Comparison of ENCODE assay signal across 17 cellular contexts in genomic region chr12:101928556-101928955, GRCh38.
"Had no signal": no experiment of that assay in that cellular context is flagged by ENCODE, and none has a peak within 500 bp of the region (broad histone marks: within the 10 kb centered on the region; RNA-seq: fewer than 3 reads in every experiment).

No MANE protein-coding gene starts in this region.

- ATAC-seq: esophagus mucosa; left colon; mucosa of descending colon; naive thymus-derived CD8-positive, alpha-beta T cell; psoas muscle had no signal

- H3K27ac Mint-ChIP-seq: activated naive CD8-positive, alpha-beta T cell treated with anti-CD3 and anti-CD28 coated beads for 36 hours; naive thymus-derived CD8-positive, alpha-beta T cell had no signal

- DNase-seq: activated CD4-positive, alpha-beta T cell treated with anti-CD3 and anti-CD28 coated beads, Interleukin-2, amount 50 U/mL, for 1 hour; activated gamma-delta T cell; activated naive CD8-positive, alpha-beta T cell treated with anti-CD3 and anti-CD28 coated beads for 36 hours; activated T-cell treated with anti-CD3 and anti-CD28 coated beads, Interleukin-2, amount 50 U/mL, for 1 hour; anterior cingulate cortex; dorsolateral prefrontal cortex; left colon; mammary epithelial cell; mucosa of descending colon; naive thymus-derived CD8-positive, alpha-beta T cell; occipital lobe; psoas muscle; stimulated activated CD4-positive, alpha-beta T cell treated with anti-CD3 and anti-CD28 coated beads, Interleukin-4, amount 100 ng/mL, for 24 hours; trophoblast cell had no signal

- H3K4me1 ChIP-seq: breast epithelium, psoas muscle had no signal

- H3K9me3 Mint-ChIP-seq: naive thymus-derived CD8-positive, alpha-beta T cell had no signal

- H3K4me3 ChIP-seq: breast epithelium, dorsolateral prefrontal cortex, mucosa of descending colon, psoas muscle had no signal

- H3K27me3 ChIP-seq: breast epithelium had no signal

- FAIRE-seq: endometrium had no signal

- H3K4me3 Mint-ChIP-seq: activated naive CD8-positive, alpha-beta T cell treated with anti-CD3 and anti-CD28 coated beads for 36 hours had no signal

- H3K27ac ChIP-seq: dorsolateral prefrontal cortex, psoas muscle had no signal

- H3K9me3 ChIP-seq: breast epithelium, mucosa of descending colon, psoas muscle had no signal

- H3K36me3 Mint-ChIP-seq: activated naive CD8-positive, alpha-beta T cell treated with anti-CD3 and anti-CD28 coated beads for 36 hours; naive thymus-derived CD8-positive, alpha-beta T cell had no signal

- H3K36me3 ChIP-seq: breast epithelium had no signal
